1 cellular context compared by ENCODE assay signal in genomic region chr7:84950836-84951235, GRCh38.
TF ChIP-seq lines count a peak whose summit lies in the region.

No MANE protein-coding gene starts in this region.

TF ChIP-seq in GM23338, 12 proteins besides CTCF, POLR2A, EP300 and RAD21:
- no peak for TF ChIP-seq REST (IDR thresholded peaks at IDR 0.05; ENCODE audit: unreplicated experiment)
- no peak for TF ChIP-seq ETS1 (IDR thresholded peaks at IDR 0.05)
- TF ChIP-seq ZNF114 (CRISPR knock-in tag; IDR thresholded peaks at IDR 0.05): no peak
- TF ChIP-seq EZH2phosphoT487 (IDR thresholded peaks at IDR 0.05; ENCODE audit: unreplicated experiment): no peak
- TF ChIP-seq JUNB (IDR thresholded peaks at IDR 0.05; ENCODE audit: unreplicated experiment): no peak
- TF ChIP-seq ZNF331 (CRISPR knock-in tag; IDR thresholded peaks at IDR 0.05; ENCODE audit: low read depth): no peak
- no peak for TF ChIP-seq STAT1 (IDR thresholded peaks at IDR 0.05; ENCODE audit: unreplicated experiment)
- TF ChIP-seq CREB1 (CRISPR knock-in tag; IDR thresholded peaks at IDR 0.05; ENCODE audit: low read depth): no peak
- no peak for TF ChIP-seq NANOG (IDR thresholded peaks at IDR 0.05; ENCODE audit: borderline replicate concordance)
- no peak for TF ChIP-seq EZH2 (IDR thresholded peaks at IDR 0.05; ENCODE audit: low read depth, unreplicated experiment)
- no peak for TF ChIP-seq POLR2AphosphoS5 (IDR thresholded peaks at IDR 0.05; ENCODE audit: low read depth)
- no peak for TF ChIP-seq ZNF462 (CRISPR knock-in tag; IDR thresholded peaks at IDR 0.05)
